In the genomic region with DNA sequence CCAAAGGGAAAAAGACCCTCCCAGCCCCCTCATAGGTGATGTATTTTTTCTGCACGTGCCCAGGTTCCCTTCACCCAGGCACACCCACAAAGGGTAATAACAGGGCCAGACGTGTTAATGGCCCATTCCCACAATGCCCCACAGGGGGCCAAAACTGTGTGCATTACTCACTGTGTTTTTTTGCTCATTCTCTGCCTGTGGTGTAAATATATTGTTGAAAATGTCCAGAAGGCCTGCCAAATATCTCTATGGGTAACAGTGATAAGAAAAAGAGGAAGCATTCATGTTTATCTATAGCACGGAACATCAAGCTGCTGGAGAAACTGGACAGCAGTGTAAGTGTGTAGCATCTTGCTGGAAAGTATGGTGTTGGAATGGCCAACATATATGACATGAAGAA, we compare ENCODE assay signal across 1 cellular context.
TF ChIP-seq lines count a peak whose summit lies in the region.

No MANE protein-coding gene starts in this region.

TF ChIP-seq in GM12878, 131 proteins besides CTCF, POLR2A, EP300 and RAD21:
- TF ChIP-seq RUNX3 (IDR thresholded peaks at IDR 0.05; ENCODE audit: low read length) (no peak), IKZF1 (conservative IDR thresholded peaks at IDR 0.05) (no peak), CEBPB (IDR thresholded peaks at IDR 0.05; ENCODE audit: borderline replicate concordance in 1 of 2, low read depth in 2 of 2, low read length in 2 of 2) (no peak), SKIL (IDR thresholded peaks at IDR 0.05; ENCODE audit: low read depth, poor library complexity, severe bottlenecking) (no peak), ZBED1 (IDR thresholded peaks at IDR 0.05; ENCODE audit: borderline replicate concordance) (no peak), ZNF384 (IDR thresholded peaks at IDR 0.05; ENCODE audit: borderline replicate concordance, low read depth, low read length) (no peak), LARP7 (IDR thresholded peaks at IDR 0.05) (no peak), IKZF2 (IDR thresholded peaks at IDR 0.05) (no peak), FOS (IDR thresholded peaks at IDR 0.05; ENCODE audit: borderline replicate concordance, extremely low read depth, insufficient read length) (no peak), RFX5 (IDR thresholded peaks at IDR 0.05; ENCODE audit: low read depth, low read length) (no peak), NFXL1 (IDR thresholded peaks at IDR 0.05; ENCODE audit: borderline replicate concordance) (no peak), TCF12 (IDR thresholded peaks at IDR 0.05; ENCODE audit: low read depth, low read length) (no peak), CHD4 (IDR thresholded peaks at IDR 0.05) (no peak), TBL1XR1 (IDR thresholded peaks at IDR 0.05; ENCODE audit: low read depth, low read length) (no peak), YY1 (IDR thresholded peaks at IDR 0.05; ENCODE audit: low read depth, low read length) (no peak), ATF7 (IDR thresholded peaks at IDR 0.05; ENCODE audit: low read depth) (no peak), ZNF217 (IDR thresholded peaks at IDR 0.05) (no peak), CHD1 (IDR thresholded peaks at IDR 0.05; ENCODE audit: low read depth, low read length) (no peak)
- TF ChIP-seq, protein P1, sequence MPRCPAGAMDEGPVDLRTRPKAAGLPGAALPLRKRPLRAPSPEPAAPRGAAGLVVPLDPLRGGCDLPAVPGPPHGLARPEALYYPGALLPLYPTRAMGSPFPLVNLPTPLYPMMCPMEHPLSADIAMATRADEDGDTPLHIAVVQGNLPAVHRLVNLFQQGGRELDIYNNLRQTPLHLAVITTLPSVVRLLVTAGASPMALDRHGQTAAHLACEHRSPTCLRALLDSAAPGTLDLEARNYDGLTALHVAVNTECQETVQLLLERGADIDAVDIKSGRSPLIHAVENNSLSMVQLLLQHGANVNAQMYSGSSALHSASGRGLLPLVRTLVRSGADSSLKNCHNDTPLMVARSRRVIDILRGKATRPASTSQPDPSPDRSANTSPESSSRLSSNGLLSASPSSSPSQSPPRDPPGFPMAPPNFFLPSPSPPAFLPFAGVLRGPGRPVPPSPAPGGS (IDR thresholded peaks at IDR 0.05; ENCODE audit: borderline replicate concordance, insufficient read depth, low read depth, low read length, poor library complexity, severe bottlenecking): no peak
- TF ChIP-seq, protein P2, sequence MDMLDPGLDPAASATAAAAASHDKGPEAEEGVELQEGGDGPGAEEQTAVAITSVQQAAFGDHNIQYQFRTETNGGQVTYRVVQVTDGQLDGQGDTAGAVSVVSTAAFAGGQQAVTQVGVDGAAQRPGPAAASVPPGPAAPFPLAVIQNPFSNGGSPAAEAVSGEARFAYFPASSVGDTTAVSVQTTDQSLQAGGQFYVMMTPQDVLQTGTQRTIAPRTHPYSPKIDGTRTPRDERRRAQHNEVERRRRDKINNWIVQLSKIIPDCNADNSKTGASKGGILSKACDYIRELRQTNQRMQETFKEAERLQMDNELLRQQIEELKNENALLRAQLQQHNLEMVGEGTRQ (IDR thresholded peaks at IDR 0.05; ENCODE audit: borderline replicate concordance, low read depth, low read length): no peak
